ENCODE assay signal across 8 cellular contexts in genomic region chr5:126676195-126676624, GRCh38.
A peak's percentile ranks its signal among the peaks of the same experiment; 100 is the strongest.
DNase-seq lines count a peak whose midpoint lies in the region; ATAC-seq, FAIRE-seq and TF ChIP-seq lines count a peak whose summit lies in the region.

No MANE protein-coding gene starts in this region.

- no peaks in the 10 kb centered on the region for H3K36me3 Mint-ChIP-seq in Calu3 (ENCODE audit: insufficient read depth, unreplicated experiment)
- no peaks in the 10 kb centered on the region for H3K36me3 Mint-ChIP-seq in activated T-helper 1 cell treated with anti-CD3 and anti-CD28 coated beads, Interleukin-12 subunit alpha, Interleukin-12 subunit beta, Interleukin-2, Interleukin-4 antibody, amounts not matched to agents 30 ng/mL and 10 ng/mL and 1 ng/mL, durations not matched to agents 14 hours and 24 hours and 36 hours (ENCODE audit: low read depth)
- no peaks in the 10 kb centered on the region for H3K36me3 Mint-ChIP-seq in osteocyte (ENCODE audit: unreplicated experiment)

- no peaks in the 10 kb centered on the region for H3K27me3 Mint-ChIP-seq in Calu3 (ENCODE audit: unreplicated experiment)
- H3K27me3 Mint-ChIP-seq in activated T-helper 1 cell treated with anti-CD3 and anti-CD28 coated beads, Interleukin-12 subunit alpha, Interleukin-12 subunit beta, Interleukin-2, Interleukin-4 antibody, amounts not matched to agents 30 ng/mL and 10 ng/mL and 1 ng/mL, durations not matched to agents 14 hours and 24 hours and 36 hours (ENCODE audit: insufficient read depth): peaks cover 3% of the 10 kb centered on the region
- H3K27me3 Mint-ChIP-seq in osteocyte (ENCODE audit: unreplicated experiment): no peaks in the 10 kb centered on the region

- BruUV-seq in Calu3 (replicated peaks; lab: Mats Ljungman, UMichigan): no TSS peak

- peak; percentile 74 for TF ChIP-seq CTCF in Calu3 (IDR thresholded peaks at IDR 0.05; ENCODE audit: unreplicated experiment)
- peak; percentile 85 for TF ChIP-seq CTCF in fibroblast of villous mesenchyme (IDR thresholded peaks at IDR 0.05; ENCODE audit: insufficient read depth, low read depth, low read length)
- peak; percentile 88 for TF ChIP-seq CTCF in osteocyte (IDR thresholded peaks at IDR 0.05)

- ATAC-seq in GM21390 (IDR thresholded peaks at IDR 0.05; ENCODE audit: unreplicated experiment): peak; percentile 76

- no peak for FAIRE-seq in RCC 7860 (lab: Jason Lieb, UNC)

- CTCF ChIA-PET in Calu3 (lab: Charles Lee): interaction anchor here (0.6 to 4.6 kb wide), 4 partner anchors 79 to 126 kb away, joined by 5 to 30 read pairs (median 8); no protein-coding TSS in a partner anchor

- peaks cover 16% of the 10 kb centered on the region for H3K4me1 Mint-ChIP-seq in Calu3 (ENCODE audit: low read depth, unreplicated experiment)
- H3K4me1 Mint-ChIP-seq in activated T-helper 1 cell treated with anti-CD3 and anti-CD28 coated beads, Interleukin-12 subunit alpha, Interleukin-12 subunit beta, Interleukin-2, Interleukin-4 antibody, amounts not matched to agents 30 ng/mL and 10 ng/mL and 1 ng/mL, durations not matched to agents 14 hours and 24 hours and 36 hours (ENCODE audit: low read depth): peaks cover 6% of the 10 kb centered on the region
- H3K4me1 Mint-ChIP-seq in osteocyte (ENCODE audit: unreplicated experiment): peaks cover 19% of the 10 kb centered on the region

- H3K27ac Mint-ChIP-seq in Calu3 (ENCODE audit: unreplicated experiment) (no peak overlapping the region), osteocyte (ENCODE audit: unreplicated experiment) (no peak overlapping the region)
- peak overlapping the region; percentile 8 for H3K27ac Mint-ChIP-seq in activated T-helper 1 cell treated with anti-CD3 and anti-CD28 coated beads, Interleukin-12 subunit alpha, Interleukin-12 subunit beta, Interleukin-2, Interleukin-4 antibody, amounts not matched to agents 30 ng/mL and 10 ng/mL and 1 ng/mL, durations not matched to agents 14 hours and 24 hours and 36 hours

- H3K9me3 Mint-ChIP-seq in Calu3 (ENCODE audit: low read depth, unreplicated experiment) (peaks cover 3% of the 10 kb centered on the region), osteocyte (ENCODE audit: unreplicated experiment) (peaks cover 3% of the 10 kb centered on the region)
- peaks cover 8% of the 10 kb centered on the region for H3K9me3 Mint-ChIP-seq in activated T-helper 1 cell treated with anti-CD3 and anti-CD28 coated beads, Interleukin-12 subunit alpha, Interleukin-12 subunit beta, Interleukin-2, Interleukin-4 antibody, amounts not matched to agents 30 ng/mL and 10 ng/mL and 1 ng/mL, durations not matched to agents 14 hours and 24 hours and 36 hours

- H3K4me3 ChIP-seq in fibroblast of villous mesenchyme (ENCODE audit: low read depth, low read length): no peak overlapping the region

- intact Hi-C loops in Calu3 (cut with micrococcal nuclease; ENCODE audit: unreplicated experiment): loop anchor here (1.0 kb wide), 2 partner anchors 104 to 126 kb away; no protein-coding TSS in a partner anchor
- intact Hi-C loops in activated T-helper 1 cell treated with anti-CD3 and anti-CD28 coated beads, Interleukin-12 subunit alpha, Interleukin-12 subunit beta, Interleukin-2, Interleukin-4 antibody, amounts not matched to agents 30 ng/mL and 10 ng/mL and 1 ng/mL, durations not matched to agents 14 hours and 24 hours and 36 hours (cut with micrococcal nuclease): loop anchor here (1.0 to 2.0 kb wide), 6 partner anchors 72 to 638 kb away; partner anchors contain the start of gene MARCHF3

- H3K4me3 Mint-ChIP-seq in Calu3 (ENCODE audit: low read depth, unreplicated experiment) (no peak overlapping the region), osteocyte (ENCODE audit: unreplicated experiment) (no peak overlapping the region)
- H3K4me3 Mint-ChIP-seq in activated T-helper 1 cell treated with anti-CD3 and anti-CD28 coated beads, Interleukin-12 subunit alpha, Interleukin-12 subunit beta, Interleukin-2, Interleukin-4 antibody, amounts not matched to agents 30 ng/mL and 10 ng/mL and 1 ng/mL, durations not matched to agents 14 hours and 24 hours and 36 hours: no peak overlapping the region

- peak; percentile 71 for DNase-seq in Calu3
- peak in 63 of 76 experiments; percentile 3 to 76 (median 37) for DNase-seq in HUDEP-2 (lab: John Stamatoyannopoulos, UW; ENCODE audit: unreplicated experiment in 76 of 76)
- peak; percentile 56 for DNase-seq in RCC 7860 (ENCODE audit: low spot score)
- peak; percentile 52 for DNase-seq in activated T-helper 1 cell treated with anti-CD3 and anti-CD28 coated beads, Interleukin-12 subunit alpha, Interleukin-12 subunit beta, Interleukin-2, Interleukin-4 antibody, amounts not matched to agents 30 ng/mL and 10 ng/mL and 1 ng/mL, durations not matched to agents 14 hours and 24 hours and 36 hours (ENCODE audit: low spot score)
- DNase-seq in fibroblast of villous mesenchyme (ENCODE audit: low read depth): peak; percentile 68
- DNase-seq in osteocyte (ENCODE audit: extremely low spot score, unreplicated experiment): no peak
- DNase-seq in ureter (ENCODE audit: low spot score): peak; percentile 70
